In genomic region chr7:57425239-57425944, GRCh38 we compare ENCODE assay signal across 39 cellular contexts. TPM values are rescaled to one million over a fixed set of nuclear protein-coding genes. Genes with fewer than 3 reads are reported as not detected.
"Had no signal": no experiment of that assay in that cellular context is flagged by ENCODE, and none has a peak within 500 bp of the region (broad histone marks: within the 10 kb centered on the region; RNA-seq: fewer than 3 reads in every experiment).

No MANE protein-coding gene starts in this region.

- H3K4me3 Mint-ChIP-seq: activated B cell treated with CpG ODN at 0.5 μM for 24 hours; activated CD4-positive, alpha-beta memory T cell treated with anti-CD3 and anti-CD28 coated beads for 36 hours; activated CD4-positive, alpha-beta T cell treated with anti-CD3 and anti-CD28 coated beads, Interleukin-2, amount 10 ng/mL, durations not matched to agents 24 days and 14 days; activated CD8-positive, alpha-beta T cell treated with anti-CD3 and anti-CD28 coated beads for 36 hours; activated naive CD4-positive, alpha-beta T cell treated with anti-CD3 and anti-CD28 coated beads, Interleukin-2, amount 10 ng/mL, durations not matched to agents 7 days and 5 days; activated naive CD4-positive, alpha-beta T cell treated with anti-CD3 and anti-CD28 coated beads, Interleukin-2, amount 50 U/mL, for 24 hours; activated naive CD8-positive, alpha-beta T cell; activated naive CD8-positive, alpha-beta T cell treated with anti-CD3 and anti-CD28 coated beads, Interleukin-2, amount 10 ng/mL, durations not matched to agents 7 days and 5 days; activated naive CD8-positive, alpha-beta T cell treated with anti-CD3 and anti-CD28 coated beads, Interleukin-2, amount 50 U/mL, for 24 hours; activated T-cell treated with anti-CD3 and anti-CD28 coated beads, Interleukin-2, amount 50 U/mL, for 4 hours; activated T-cell treated with anti-CD3 and anti-CD28 coated beads, Interleukin-2, amount 50 U/mL, for 72 hours; activated T-helper 1 cell treated with anti-CD3 and anti-CD28 coated beads, Interleukin-12 subunit alpha, Interleukin-12 subunit beta, Interleukin-2, Interleukin-4 antibody, amounts not matched to agents 30 ng/mL and 10 ng/mL and 1 ng/mL, durations not matched to agents 14 hours and 24 hours and 36 hours; activated T-helper 17 cell treated with anti-CD3 and anti-CD28 coated beads, Interleukin-2, amount 50 U/mL, for 72 hours; brain; central memory CD8-positive, alpha-beta T cell; T-helper 1 cell treated with Interleukin-12 subunit alpha and Interleukin-12 subunit beta and Interleukin-4 antibody, amounts not matched to agents 30 μg/mL and 1 μg/mL, for 36 hours; T-helper 2 cell treated with Interferon-gamma antibody and Interleukin-4, amounts not matched to agents 5 μg/mL and 100 μg/mL, for 36 hours had no signal

- H3K4me3 ChIP-seq: ascending aorta, cardiac muscle cell had no signal

- H3K27me3 Mint-ChIP-seq: activated B cell treated with CpG ODN at 0.5 μM for 24 hours; activated CD4-positive, alpha-beta memory T cell treated with anti-CD3 and anti-CD28 coated beads for 36 hours; activated CD4-positive, alpha-beta T cell treated with anti-CD3 and anti-CD28 coated beads, Interleukin-2, amount 10 ng/mL, durations not matched to agents 24 days and 14 days; activated CD8-positive, alpha-beta T cell treated with anti-CD3 and anti-CD28 coated beads for 36 hours; activated naive CD4-positive, alpha-beta T cell treated with anti-CD3 and anti-CD28 coated beads, Interleukin-2, amount 10 ng/mL, durations not matched to agents 7 days and 5 days; activated naive CD4-positive, alpha-beta T cell treated with anti-CD3 and anti-CD28 coated beads, Interleukin-2, amount 50 U/mL, for 24 hours; activated naive CD8-positive, alpha-beta T cell; activated naive CD8-positive, alpha-beta T cell treated with anti-CD3 and anti-CD28 coated beads, Interleukin-2, amount 10 ng/mL, durations not matched to agents 7 days and 5 days; activated naive CD8-positive, alpha-beta T cell treated with anti-CD3 and anti-CD28 coated beads, Interleukin-2, amount 50 U/mL, for 24 hours; activated T-helper 17 cell treated with anti-CD3 and anti-CD28 coated beads, Interleukin-2, amount 50 U/mL, for 72 hours; brain; central memory CD8-positive, alpha-beta T cell had no signal

- H3K36me3 Mint-ChIP-seq: activated CD4-positive, alpha-beta memory T cell treated with anti-CD3 and anti-CD28 coated beads for 36 hours; activated naive CD4-positive, alpha-beta T cell treated with anti-CD3 and anti-CD28 coated beads, Interleukin-2, amount 10 ng/mL, durations not matched to agents 7 days and 5 days; activated naive CD4-positive, alpha-beta T cell treated with anti-CD3 and anti-CD28 coated beads, Interleukin-2, amount 50 U/mL, for 24 hours; activated naive CD8-positive, alpha-beta T cell; brain had no signal

- H3K4me1 Mint-ChIP-seq: activated B cell treated with CpG ODN at 0.5 μM for 24 hours; activated CD4-positive, alpha-beta T cell treated with anti-CD3 and anti-CD28 coated beads, Interleukin-2, amount 10 ng/mL, durations not matched to agents 24 days and 14 days; activated naive CD4-positive, alpha-beta T cell treated with anti-CD3 and anti-CD28 coated beads, Interleukin-2, amount 10 ng/mL, durations not matched to agents 7 days and 5 days; activated naive CD4-positive, alpha-beta T cell treated with anti-CD3 and anti-CD28 coated beads, Interleukin-2, amount 50 U/mL, for 24 hours; activated naive CD8-positive, alpha-beta T cell treated with anti-CD3 and anti-CD28 coated beads, Interleukin-2, amount 10 ng/mL, durations not matched to agents 7 days and 5 days; activated naive CD8-positive, alpha-beta T cell treated with anti-CD3 and anti-CD28 coated beads, Interleukin-2, amount 50 U/mL, for 24 hours; activated T-helper 17 cell treated with anti-CD3 and anti-CD28 coated beads, Interleukin-2, amount 50 U/mL, for 72 hours; brain; central memory CD8-positive, alpha-beta T cell had no signal

- DNase-seq: activated B cell treated with CpG ODN at 0.5 μM for 24 hours; activated CD4-positive, alpha-beta memory T cell treated with anti-CD3 and anti-CD28 coated beads for 36 hours; activated CD4-positive, alpha-beta T cell treated with anti-CD3 and anti-CD28 coated beads for 4 hours; activated CD4-positive, alpha-beta T cell treated with anti-CD3 and anti-CD28 coated beads, Interleukin-2, amount 10 ng/mL, durations not matched to agents 24 days and 14 days; activated CD4-positive, alpha-beta T cell treated with anti-CD3 and anti-CD28 coated beads, Interleukin-2, amount 50 U/mL, for 1 hour; activated CD4-positive, alpha-beta T cell treated with anti-CD3 and anti-CD28 coated beads, Interleukin-2, amount 50 U/mL, for 4 hours; activated CD4-positive, CD25-positive, alpha-beta regulatory T cell treated with anti-CD3 and anti-CD28 coated beads, Interleukin-2, amount 50 U/mL, for 72 hours; activated CD8-positive, alpha-beta memory T cell treated with anti-CD3 and anti-CD28 coated beads, Interleukin-2, amount 50 U/mL, for 4 hours; activated effector memory CD4-positive, alpha-beta T cell treated with anti-CD3 and anti-CD28 coated beads, Interleukin-2, amount 50 U/mL, for 16 hours; activated gamma-delta T cell treated with Interleukin-2 at 50 U/mL for 16 hours; activated naive CD4-positive, alpha-beta T cell treated with anti-CD3 and anti-CD28 coated beads, Interleukin-2, amount 10 ng/mL, durations not matched to agents 7 days and 5 days; activated naive CD4-positive, alpha-beta T cell treated with Interleukin-2 at 50 U/mL for 16 hours; activated naive CD8-positive, alpha-beta T cell treated with anti-CD3 and anti-CD28 coated beads, Interleukin-2, amount 10 ng/mL, durations not matched to agents 7 days and 5 days; activated naive CD8-positive, alpha-beta T cell treated with anti-CD3 and anti-CD28 coated beads, Interleukin-2, amount 50 U/mL, for 24 hours; activated T-cell treated with anti-CD3 and anti-CD28 coated beads for 4 hours; activated T-cell treated with anti-CD3 and anti-CD28 coated beads, Interleukin-2, amount 50 U/mL, for 1 hour; activated T-cell treated with anti-CD3 and anti-CD28 coated beads, Interleukin-2, amount 50 U/mL, for 4 hours; activated T-cell treated with anti-CD3 and anti-CD28 coated beads, Interleukin-2, amount 50 U/mL, for 72 hours; amygdala; anterior cingulate cortex; caudate nucleus; cerebellar nuclear complex; T-helper 2 cell; T-helper 9 cell had no signal

- ATAC-seq: activated CD8-positive, alpha-beta T cell treated with anti-CD3 and anti-CD28 coated beads for 36 hours; activated naive CD8-positive, alpha-beta T cell treated with anti-CD3 and anti-CD28 coated beads, Interleukin-2, amount 50 U/mL, for 24 hours; activated T-cell treated with anti-CD3 and anti-CD28 coated beads, Interleukin-2, amount 50 U/mL, for 4 hours; activated T-cell treated with anti-CD3 and anti-CD28 coated beads, Interleukin-2, amount 50 U/mL, for 72 hours; activated T-helper 17 cell treated with anti-CD3 and anti-CD28 coated beads, Interleukin-2, amount 50 U/mL, for 72 hours had no signal

- H3K27ac Mint-ChIP-seq: activated B cell treated with CpG ODN at 0.5 μM for 24 hours; activated CD4-positive, alpha-beta memory T cell treated with anti-CD3 and anti-CD28 coated beads for 36 hours; activated CD4-positive, alpha-beta T cell treated with anti-CD3 and anti-CD28 coated beads, Interleukin-2, amount 10 ng/mL, durations not matched to agents 24 days and 14 days; activated CD8-positive, alpha-beta T cell treated with anti-CD3 and anti-CD28 coated beads for 36 hours; activated naive CD4-positive, alpha-beta T cell treated with anti-CD3 and anti-CD28 coated beads, Interleukin-2, amount 10 ng/mL, durations not matched to agents 7 days and 5 days; activated naive CD4-positive, alpha-beta T cell treated with anti-CD3 and anti-CD28 coated beads, Interleukin-2, amount 50 U/mL, for 24 hours; activated naive CD8-positive, alpha-beta T cell; activated naive CD8-positive, alpha-beta T cell treated with anti-CD3 and anti-CD28 coated beads, Interleukin-2, amount 10 ng/mL, durations not matched to agents 7 days and 5 days; activated naive CD8-positive, alpha-beta T cell treated with anti-CD3 and anti-CD28 coated beads, Interleukin-2, amount 50 U/mL, for 24 hours; activated T-cell treated with anti-CD3 and anti-CD28 coated beads, Interleukin-2, amount 50 U/mL, for 72 hours; activated T-helper 1 cell treated with anti-CD3 and anti-CD28 coated beads, Interleukin-12 subunit alpha, Interleukin-12 subunit beta, Interleukin-2, Interleukin-4 antibody, amounts not matched to agents 30 ng/mL and 10 ng/mL and 1 ng/mL, durations not matched to agents 14 hours and 24 hours and 36 hours; activated T-helper 17 cell treated with anti-CD3 and anti-CD28 coated beads, Interleukin-2, amount 50 U/mL, for 72 hours; brain; T-helper 1 cell treated with Interleukin-12 subunit alpha and Interleukin-12 subunit beta and Interleukin-4 antibody, amounts not matched to agents 30 μg/mL and 1 μg/mL, for 36 hours; T-helper 2 cell treated with Interferon-gamma antibody and Interleukin-4, amounts not matched to agents 5 μg/mL and 100 μg/mL, for 36 hours had no signal

RNA-seq across cellular contexts. Expression of gene ZNF716, which starts 24.6 kb away (rescaled TPM):
- total RNA-seq: activated B cell treated with CpG ODN at 0.5 μM for 24 hours; activated CD4-positive, alpha-beta memory T cell treated with anti-CD3 and anti-CD28 coated beads for 36 hours; activated CD4-positive, alpha-beta T cell treated with anti-CD3 and anti-CD28 coated beads, Interleukin-2, amount 10 ng/mL, durations not matched to agents 24 days and 14 days; activated CD8-positive, alpha-beta memory T cell treated with anti-CD3 and anti-CD28 coated beads for 36 hours; activated CD8-positive, alpha-beta T cell treated with anti-CD3 and anti-CD28 coated beads for 36 hours; activated naive CD8-positive, alpha-beta T cell treated with anti-CD3 and anti-CD28 coated beads, Interleukin-2, amount 10 ng/mL, durations not matched to agents 7 days and 5 days; activated T-cell treated with anti-CD3 and anti-CD28 coated beads, Interleukin-2, amount 50 U/mL, for 4 hours; activated T-cell treated with anti-CD3 and anti-CD28 coated beads, Interleukin-2, amount 50 U/mL, for 72 hours; activated T-helper 1 cell treated with anti-CD3 and anti-CD28 coated beads, Interleukin-12 subunit alpha, Interleukin-12 subunit beta, Interleukin-2, Interleukin-4 antibody, amounts not matched to agents 30 ng/mL and 10 ng/mL and 1 ng/mL, durations not matched to agents 14 hours and 24 hours and 36 hours; activated T-helper 17 cell treated with anti-CD3 and anti-CD28 coated beads, Interleukin-2, amount 50 U/mL, for 72 hours; ascending aorta; bronchial epithelial cell; cardiac muscle cell; chondrocyte had no signal
- polyA plus RNA-seq: adipose tissue, cardiac muscle cell had no signal
